ENCODE assay signal across 9 cellular contexts in genomic region chr11:73141031-73141308, GRCh38. TPM values are rescaled to one million over a fixed set of nuclear protein-coding genes. Genes with fewer than 3 reads are reported as not detected.
DNase-seq lines count a peak whose midpoint lies in the region; ATAC-seq, FAIRE-seq and TF ChIP-seq lines count a peak whose summit lies in the region.
"Had no signal": no experiment of that assay in that cellular context is flagged by ENCODE, and none has a peak within 500 bp of the region (broad histone marks: within the 10 kb centered on the region; RNA-seq: fewer than 3 reads in every experiment).

No MANE protein-coding gene starts in this region.

- CTCF ChIA-PET in AG04450 (lab: Charles Lee) = no interaction called here

- no peak for FAIRE-seq in HTR-8/SVneo (lab: Jason Lieb, UNC)
- FAIRE-seq: frontal cortex had no signal

- ATAC-seq in HG02840 (IDR thresholded peaks at IDR 0.05; ENCODE audit: low FRiP score, unreplicated experiment) (no peak), GM18505 (IDR thresholded peaks at IDR 0.05; ENCODE audit: unreplicated experiment) (no peak), HG02970 (IDR thresholded peaks at IDR 0.05; ENCODE audit: low FRiP score, unreplicated experiment) (no peak)

- H3K36me3 ChIP-seq in prostate gland = no peaks in the 10 kb centered on the region

- intact Hi-C loops in prostate gland (cut with DNase I) = loop anchor here (10.0 kb wide), 1 partner anchor 306 kb away; no protein-coding TSS in a partner anchor

- H3K27me3 ChIP-seq in AG04450 (ENCODE audit: control insufficient read depth, insufficient read depth, low read length) (no peaks in the 10 kb centered on the region), prostate gland (replicated peaks; ENCODE audit: insufficient read depth) (no peaks in the 10 kb centered on the region)

- WGBS in prostate gland = under 1% methylated on average over 17 of the region's 17 CpGs

- DNase-seq in AG04450 (ENCODE audit: low read depth, low spot score) (no peak), HTR-8/SVneo (ENCODE audit: insufficient read length, low spot score) (peak; percentile 28), germinal center (ENCODE audit: low spot score) (peak; percentile 44), prostate gland (ENCODE audit: low spot score) (no peak)
- DNase-seq in activated T-cell treated with anti-CD3 and anti-CD28 coated beads, Interleukin-2, amount 50 U/mL, for 48 hours = peak; percentile 61 to 64

- peaks cover 4% of the 10 kb centered on the region for H3K4me1 ChIP-seq in prostate gland (replicated peaks)

- TF ChIP-seq CTCF in AG04450 (IDR thresholded peaks at IDR 0.05; ENCODE audit: low read depth, low read length) (no peak), prostate gland (IDR thresholded peaks at IDR 0.05) (no peak)

- H3K27ac ChIP-seq in AG04450 (ENCODE audit: low read depth, low read length) (peak overlapping the region; percentile 35), prostate gland (peak overlapping the region; percentile 95 to 96)

- TF ChIP-seq POLR2A in prostate gland (IDR thresholded peaks at IDR 0.05) = no peak
- TF ChIP-seq POLR2A in GM18505 (IDR thresholded peaks at IDR 0.05; ENCODE audit: borderline replicate concordance, extremely low read depth, insufficient read depth, insufficient read length) = no peak

- POLR2A ChIA-PET in AG04450 (lab: Yijun Ruan, JAX) = interaction anchor here (0.9 kb wide), 1 partner anchor 17 kb away, joined by 3 read pairs; no protein-coding TSS in a partner anchor

- H3K9me3 ChIP-seq in AG04450 (ENCODE audit: control insufficient read depth, insufficient read depth, low read length) (no peaks in the 10 kb centered on the region; the same call in 1 of the 2 replicates), prostate gland (no peaks in the 10 kb centered on the region)

- peak overlapping the region; percentile 92 for H3K4me3 ChIP-seq in AG04450 (ENCODE audit: low read depth, low read length)
- H3K4me3 ChIP-seq in prostate gland = peak overlapping the region; percentile 93 to 94

RNA-seq across cellular contexts. Expression of gene FCHSD2, which starts 1.1 kb away (rescaled TPM):
- polyA plus RNA-seq in AG04450 (2011; rRNA removed) = 21.2 and 24.7 TPM in 2 replicates
- polyA minus RNA-seq in AG04450 (2011; rRNA and poly(A)+ RNA removed) = 18.0 and 18.3 TPM in 2 replicates
- 10 to 100 TPM in 1 of 2 donors, 1 to 10 TPM in 1; 9.9 to 45.3 TPM for total RNA-seq in prostate gland

Comparison
In these comparisons a context has a peak if more than half of its experiments do, and no peak if none do; other contexts are left out.
1. DNase-seq: peak in HTR-8/SVneo (single experiment), activated T-cell treated with anti-CD3 and anti-CD28 coated beads, Interleukin-2, amount 50 U/mL, for 48 hours (2 of 2) and germinal center (single experiment); none in AG04450 (single experiment) and prostate gland (single experiment).